8 cellular contexts compared by ENCODE assay signal in genomic region chr19:10644351-10645007, GRCh38. TPM values are rescaled to one million over a fixed set of nuclear protein-coding genes. Genes with fewer than 3 reads are reported as not detected.
DNase-seq lines count a peak whose midpoint lies in the region; ATAC-seq and TF ChIP-seq lines count a peak whose summit lies in the region.

No MANE protein-coding gene starts in this region.

- H3K36me3 ChIP-seq in left ventricle myocardium inferior (peaks cover 37% of the 10 kb centered on the region), vagina (peaks cover 0 to 30% of the 10 kb centered on the region in 2 donors)

- H3K27me3 ChIP-seq in left ventricle myocardium inferior (ENCODE audit: low read depth), result no peaks in the 10 kb centered on the region
- no peaks in the 10 kb centered on the region for H3K27me3 ChIP-seq in vagina

- no peak for TF ChIP-seq POLR2A in vagina (IDR thresholded peaks at IDR 0.05)

- H3K4me3 Mint-ChIP-seq in T-helper 2 cell treated with Interferon-gamma antibody and Interleukin-4, amounts not matched to agents 5 μg/mL and 100 μg/mL, for 36 hours, result no peak overlapping the region

- peaks cover 20% of the 10 kb centered on the region for H3K4me1 Mint-ChIP-seq in T-helper 2 cell treated with Interferon-gamma antibody and Interleukin-4, amounts not matched to agents 5 μg/mL and 100 μg/mL, for 36 hours (ENCODE audit: low read depth)

- peak; percentile 86 for DNase-seq in GM10266 (ENCODE audit: extremely low spot score)
- DNase-seq in NCI-H1417 (lab: John Stamatoyannopoulos, UW), result peak; percentile 41 to 84 (median 59)
- peak; percentile 69 for DNase-seq in T-helper 2 cell treated with Interferon-gamma antibody and Interleukin-4, amounts not matched to agents 5 μg/mL and 100 μg/mL, for 36 hours (ENCODE audit: low spot score)
- peak; percentile 43 for DNase-seq in amniotic stem cell (lab: John Stamatoyannopoulos, UW)
- peak; percentile 84 for DNase-seq in left ventricle myocardium inferior
- peak; percentile 36 for DNase-seq in renal cortical epithelial cell (ENCODE audit: low read depth)
- no peak for DNase-seq in vagina (ENCODE audit: extremely low spot score in 2 of 2)

- TF ChIP-seq CTCF in GM10266 (IDR thresholded peaks at IDR 0.05; ENCODE audit: control insufficient read depth, insufficient read depth, low read depth, missing control alignments) (peak; percentile 93), left ventricle myocardium inferior (IDR thresholded peaks at IDR 0.05; ENCODE audit: borderline replicate concordance) (peak; percentile 90), vagina (IDR thresholded peaks at IDR 0.05) (peak; percentile 78 to 89 (median 83))

- H3K27ac ChIP-seq in left ventricle myocardium inferior (replicated peaks) (peak overlapping the region; percentile 72), vagina (peak overlapping the region; percentile 77)

- peak overlapping the region; percentile 36 for H3K27ac Mint-ChIP-seq in T-helper 2 cell treated with Interferon-gamma antibody and Interleukin-4, amounts not matched to agents 5 μg/mL and 100 μg/mL, for 36 hours

- H3K4me1 ChIP-seq in left ventricle myocardium inferior (peaks cover 39% of the 10 kb centered on the region), vagina (peaks cover 18% of the 10 kb centered on the region)

- ATAC-seq in HG03469 (IDR thresholded peaks at IDR 0.05; ENCODE audit: unreplicated experiment), result no peak

- intact Hi-C loops in left ventricle myocardium inferior (cut with micrococcal nuclease), result loop anchor here (5.0 kb wide), 1 partner anchor 62 kb away; no protein-coding TSS in a partner anchor
- intact Hi-C loops in vagina (cut with DNase I), result no loop called here

- H3K4me3 ChIP-seq in left ventricle myocardium inferior, result no peak overlapping the region
- no peak overlapping the region for H3K4me3 ChIP-seq in vagina

- no peaks in the 10 kb centered on the region for H3K9me3 ChIP-seq in left ventricle myocardium inferior (replicated peaks)
- H3K9me3 ChIP-seq in vagina, result no peaks in the 10 kb centered on the region

- H3K9me3 Mint-ChIP-seq in T-helper 2 cell treated with Interferon-gamma antibody and Interleukin-4, amounts not matched to agents 5 μg/mL and 100 μg/mL, for 36 hours, result no peaks in the 10 kb centered on the region

- H3K36me3 Mint-ChIP-seq in T-helper 2 cell treated with Interferon-gamma antibody and Interleukin-4, amounts not matched to agents 5 μg/mL and 100 μg/mL, for 36 hours (ENCODE audit: low read depth), result peaks cover 20% of the 10 kb centered on the region

- no peaks in the 10 kb centered on the region for H3K27me3 Mint-ChIP-seq in T-helper 2 cell treated with Interferon-gamma antibody and Interleukin-4, amounts not matched to agents 5 μg/mL and 100 μg/mL, for 36 hours (ENCODE audit: low read depth)

RNA-seq across cellular contexts. Expression of gene ILF3, which starts 9.7 kb away (rescaled TPM):
- total RNA-seq in left ventricle myocardium inferior, result 106 TPM
- 79.4 and 134 TPM in 2 replicates for total RNA-seq in renal cortical epithelial cell
- 125 TPM for total RNA-seq in vagina

RNA-seq across cellular contexts. Expression of gene SLC44A2, which starts 19.1 kb away (rescaled TPM):
- 74.2 TPM for total RNA-seq in left ventricle myocardium inferior
- total RNA-seq in renal cortical epithelial cell, result 46.0 and 48.5 TPM in 2 replicates
- 89.4 TPM for total RNA-seq in vagina

RNA-seq across cellular contexts. Expression of gene QTRT1, which starts 56.8 kb away (rescaled TPM):
- total RNA-seq in left ventricle myocardium inferior (30.5 TPM), renal cortical epithelial cell (16.0 and 24.4 TPM in 2 replicates), vagina (36.3 TPM)

RNA-seq across cellular contexts. Expression of gene AP1M2, which starts 57.4 kb away (rescaled TPM):
- total RNA-seq in left ventricle myocardium inferior, result not detected
- 2.0 and 70.5 TPM in 2 replicates for total RNA-seq in renal cortical epithelial cell
- 29.0 TPM for total RNA-seq in vagina

Comparison
In these comparisons a context has a peak if more than half of its experiments do, and no peak if none do; other contexts are left out.
1. DNase-seq: peak in GM10266 (single experiment), NCI-H1417 (3 of 3), T-helper 2 cell treated with Interferon-gamma antibody and Interleukin-4, amounts not matched to agents 5 μg/mL and 100 μg/mL, for 36 hours (single experiment), amniotic stem cell (single experiment), left ventricle myocardium inferior (single experiment) and renal cortical epithelial cell (single experiment); none in vagina (0 of 2).
2. Peak in every context shown above with its lines, with median percentiles within 50 percentile points of each other: CTCF ChIP-seq.